8 cellular contexts compared by ENCODE assay signal in the genomic region with DNA sequence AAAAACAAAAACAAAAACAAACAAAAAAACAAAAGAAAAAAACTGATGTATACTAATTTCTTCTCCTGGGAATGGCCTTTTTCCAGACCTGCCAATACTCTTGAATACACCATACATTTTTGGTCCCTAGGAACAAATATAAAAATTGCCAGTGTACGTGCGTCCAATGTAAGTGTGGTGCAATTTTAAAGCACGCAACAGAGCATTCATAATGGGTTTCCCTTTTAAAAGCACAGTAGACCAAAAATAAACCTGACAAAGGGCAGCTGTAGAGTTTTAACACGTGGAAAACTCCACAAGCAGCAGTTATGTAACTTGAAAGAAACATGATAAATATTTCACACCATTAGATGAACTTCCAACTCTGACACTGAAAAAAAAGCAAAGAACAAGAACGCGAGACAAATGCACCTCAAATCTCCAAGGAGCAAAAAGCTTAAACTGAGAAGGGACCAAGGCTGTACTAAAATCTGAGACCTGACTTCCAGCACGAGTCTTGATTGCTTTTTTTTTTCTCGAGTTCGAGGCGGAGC. TPM values are rescaled to one million over a fixed set of nuclear protein-coding genes. Genes with fewer than 3 reads are reported as not detected.
DNase-seq lines count a peak whose midpoint lies in the region; ATAC-seq, FAIRE-seq and TF ChIP-seq lines count a peak whose summit lies in the region.

No MANE protein-coding gene starts in this region.

- H3K4me3 Mint-ChIP-seq in activated CD8-positive, alpha-beta T cell treated with anti-CD3 and anti-CD28 coated beads for 36 hours, result peak overlapping the region; percentile 71

- H3K27me3 ChIP-seq in right cardiac atrium (ENCODE audit: control insufficient read depth, insufficient read depth) (no peaks in the 10 kb centered on the region), smooth muscle cell (ENCODE audit: low read depth) (peaks cover 21% of the 10 kb centered on the region)

- WGBS in right cardiac atrium, result 1% methylated on average over 10 of the region's 10 CpGs
- 11% methylated on average over 10 of the region's 10 CpGs for WGBS in smooth muscle cell (ENCODE audit: low lambda C conversion rate)

- no peak for DNase-seq in activated CD8-positive, alpha-beta T cell treated with anti-CD3 and anti-CD28 coated beads for 36 hours
- DNase-seq in right cardiac atrium, result no peak
- no peak for DNase-seq in smooth muscle cell (lab: John Stamatoyannopoulos, UW; ENCODE audit: unreplicated experiment)
- no peak for DNase-seq in activated gamma-delta T cell treated with Interleukin-2 at 50 U/mL for 16 hours
- DNase-seq in urothelium cell line (ENCODE audit: low spot score), result no peak

- no peaks in the 10 kb centered on the region for H3K9me3 ChIP-seq in right cardiac atrium (ENCODE audit: control insufficient read depth, low read length)
- no peaks in the 10 kb centered on the region for H3K9me3 ChIP-seq in smooth muscle cell (replicated peaks; ENCODE audit: low read depth)

- H3K79me2 ChIP-seq in smooth muscle cell (ENCODE audit: low read depth), result no peaks in the 10 kb centered on the region

- peak overlapping the region; percentile 89 for H3K9ac ChIP-seq in smooth muscle cell (ENCODE audit: low read depth)

- H3K36me3 ChIP-seq in smooth muscle cell (ENCODE audit: low read depth), result no peaks in the 10 kb centered on the region

- peak overlapping the region; percentile 18 for H3K27ac ChIP-seq in right cardiac atrium (ENCODE audit: low read length)
- peak overlapping the region; percentile 25 for H3K27ac ChIP-seq in smooth muscle cell (ENCODE audit: low read depth)

- peaks cover 16% of the 10 kb centered on the region for H3K4me1 Mint-ChIP-seq in activated CD8-positive, alpha-beta T cell treated with anti-CD3 and anti-CD28 coated beads for 36 hours (ENCODE audit: low read depth)

- H2AFZ ChIP-seq in smooth muscle cell (ENCODE audit: low read depth), result peak overlapping the region; percentile 99

- H3K27me3 Mint-ChIP-seq in activated CD8-positive, alpha-beta T cell treated with anti-CD3 and anti-CD28 coated beads for 36 hours, result peaks cover 45% of the 10 kb centered on the region

- POLR2A ChIA-PET in activated CD8-positive, alpha-beta T cell treated with anti-CD3 and anti-CD28 coated beads for 36 hours (lab: Charles Lee), result interaction anchor here (1.3 kb wide), 1 partner anchor 30 kb away, joined by 6 read pairs; no protein-coding TSS in a partner anchor

- H3K4me1 ChIP-seq in right cardiac atrium (ENCODE audit: control insufficient read depth, insufficient read depth, low read length) (peaks cover 2% of the 10 kb centered on the region), smooth muscle cell (ENCODE audit: low read depth) (peaks cover 16% of the 10 kb centered on the region)

- no peaks in the 10 kb centered on the region for H3F3A ChIP-seq in smooth muscle cell (ENCODE audit: low read depth)

- peak; percentile 32 for ATAC-seq in HG02623 (IDR thresholded peaks at IDR 0.05; ENCODE audit: unreplicated experiment)
- peak; percentile 18 for ATAC-seq in activated CD8-positive, alpha-beta T cell treated with anti-CD3 and anti-CD28 coated beads for 36 hours
- peak; percentile 43 to 45 for ATAC-seq in right cardiac atrium
- no peak for ATAC-seq in GM19452 (IDR thresholded peaks at IDR 0.05; ENCODE audit: unreplicated experiment)

- intact Hi-C loops in activated CD8-positive, alpha-beta T cell treated with anti-CD3 and anti-CD28 coated beads for 36 hours (cut with micrococcal nuclease), result no loop called here
- intact Hi-C loops in right cardiac atrium (cut with DNase I), result loop anchor here in 1 of 4 donors (2.0 kb wide), 1 partner anchor 30 kb away; no protein-coding TSS in a partner anchor

- peak overlapping the region; percentile 98 for H3K4me2 ChIP-seq in smooth muscle cell

- no peaks in the 10 kb centered on the region for H3K36me3 Mint-ChIP-seq in activated CD8-positive, alpha-beta T cell treated with anti-CD3 and anti-CD28 coated beads for 36 hours (ENCODE audit: low read depth)

- TF ChIP-seq CTCF in GM12875 (IDR thresholded peaks at IDR 0.05; ENCODE audit: borderline replicate concordance, insufficient read depth, low read depth, low read length) (no peak), smooth muscle cell (IDR thresholded peaks at IDR 0.05; ENCODE audit: borderline replicate concordance, insufficient read depth, poor library complexity, severe bottlenecking) (no peak)
- no peak for TF ChIP-seq CTCF in activated CD8-positive, alpha-beta T cell treated with anti-CD3 and anti-CD28 coated beads for 36 hours (IDR thresholded peaks at IDR 0.05)

- peak overlapping the region; percentile 5 for H3K27ac Mint-ChIP-seq in activated CD8-positive, alpha-beta T cell treated with anti-CD3 and anti-CD28 coated beads for 36 hours

- CTCF ChIA-PET in activated CD8-positive, alpha-beta T cell treated with anti-CD3 and anti-CD28 coated beads for 36 hours (lab: Charles Lee), result interaction anchor here (0.7 to 3.2 kb wide), 7 partner anchors 10 to 790 kb away, joined by 3 to 36 read pairs (median 4); no protein-coding TSS in a partner anchor

- H3K9me3 Mint-ChIP-seq in activated CD8-positive, alpha-beta T cell treated with anti-CD3 and anti-CD28 coated beads for 36 hours, result no peaks in the 10 kb centered on the region

- peak overlapping the region; percentile 74 for H3K4me3 ChIP-seq in GM12875 (ENCODE audit: low read depth, low read length)
- peak overlapping the region; percentile 77 for H3K4me3 ChIP-seq in right cardiac atrium (ENCODE audit: low read length)
- peak overlapping the region; percentile 79 for H3K4me3 ChIP-seq in smooth muscle cell

- H4K20me1 ChIP-seq in smooth muscle cell (ENCODE audit: low read depth), result no peaks in the 10 kb centered on the region

- no peak for FAIRE-seq in urothelium cell line (lab: Jason Lieb, UNC)

RNA-seq across cellular contexts. Expression of a gene that starts 0.4 kb away (rescaled TPM):
- 1 to 10 TPM; 1.5 TPM for total RNA-seq in activated CD8-positive, alpha-beta T cell treated with anti-CD3 and anti-CD28 coated beads for 36 hours
- total RNA-seq in right cardiac atrium, result 10 to 100 TPM; 26.2 to 49.5 (median 30.6) TPM
- 27.0 TPM for polyA plus RNA-seq in right cardiac atrium
- total RNA-seq in smooth muscle cell, result 3.9 and 6.0 TPM in 2 replicates
- polyA plus RNA-seq in smooth muscle cell, result 5.5 and 9.0 TPM in 2 replicates

RNA-seq across cellular contexts. Expression of a gene that starts 31.4 kb away (rescaled TPM):
- total RNA-seq in activated CD8-positive, alpha-beta T cell treated with anti-CD3 and anti-CD28 coated beads for 36 hours, result 10 to 100 TPM; 67.1 to 71.0 TPM
- total RNA-seq in right cardiac atrium (10 to 100 TPM; 30.6 to 38.3 (median 34.5) TPM), smooth muscle cell (36.5 and 48.1 TPM in 2 replicates)
- polyA plus RNA-seq in right cardiac atrium (68.9 TPM), smooth muscle cell (56.6 and 62.0 TPM in 2 replicates)
